ENCODE assay signal across 8 cellular contexts in the genomic region with DNA sequence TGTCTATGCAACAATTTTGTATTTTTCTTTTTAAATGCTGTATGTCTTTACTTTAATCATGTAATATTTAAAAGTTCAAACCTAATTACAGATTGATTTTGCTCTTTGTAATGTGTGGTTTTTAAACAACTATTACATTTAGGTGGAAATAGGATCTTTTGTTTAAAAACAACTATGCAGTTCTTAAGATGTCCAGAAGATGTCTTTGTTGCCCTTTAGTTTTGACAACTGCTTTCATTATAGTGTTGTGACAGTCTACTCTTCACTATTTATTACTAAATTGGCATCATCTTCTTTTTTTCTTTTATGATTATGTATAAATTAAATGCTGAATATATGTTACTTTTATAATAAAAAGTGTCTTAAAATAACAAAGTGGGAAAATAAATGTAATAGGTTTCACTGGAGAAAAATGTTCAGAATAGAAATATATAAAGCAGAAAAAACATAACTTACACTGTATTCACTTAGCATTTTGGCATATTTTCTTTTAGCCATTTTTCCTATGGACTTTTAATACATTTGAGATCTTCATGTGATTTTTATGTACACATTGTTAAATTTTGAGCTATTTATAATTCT. TPM values are rescaled to one million over a fixed set of nuclear protein-coding genes. Genes with fewer than 3 reads are reported as not detected.
A peak's percentile ranks its signal among the peaks of the same experiment; 100 is the strongest.
DNase-seq lines count a peak whose midpoint lies in the region; FAIRE-seq and TF ChIP-seq lines count a peak whose summit lies in the region.

No MANE protein-coding gene starts in this region.

- POLR2A ChIA-PET in HEK293 (lab: Yijun Ruan, JAX), result no interaction called here

- H3K4me1 ChIP-seq in HEK293 (ENCODE audit: control insufficient read depth, insufficient read depth, low read length) (no peaks in the 10 kb centered on the region), fibroblast of lung (ENCODE audit: control insufficient read depth, extremely low read depth, insufficient read depth, low read length) (no peaks in the 10 kb centered on the region)

- CTCF ChIA-PET in HEK293 (lab: Yijun Ruan, JAX), result interaction anchor here (0.5 to 4.9 kb wide), 11 partner anchors 10 to 798 kb away, joined by 3 to 73 read pairs (median 4); no protein-coding TSS in a partner anchor

- H3K4me2 ChIP-seq in fibroblast of lung (ENCODE audit: extremely low read depth, insufficient read depth, low read length), result no peak overlapping the region

- FAIRE-seq in RCC 7860 (lab: Jason Lieb, UNC), result peak; percentile 74

- no peaks in the 10 kb centered on the region for H3K27me3 ChIP-seq in fibroblast of lung (ENCODE audit: control insufficient read depth, insufficient read depth, low read length)

- no peak overlapping the region for H2AFZ ChIP-seq in fibroblast of lung (ENCODE audit: low read length)

- H3K4me3 ChIP-seq in HEK293 (ENCODE audit: low read depth, low read length), result no peak overlapping the region
- no peak overlapping the region for H3K4me3 ChIP-seq in fibroblast of lung (replicated peaks in 1 of 4; ENCODE audit: control extremely low read depth in 1 of 4, insufficient read depth in 1 of 4, low read depth in 3 of 4, low read length in 4 of 4)
- H3K4me3 ChIP-seq in retinal pigment epithelial cell (ENCODE audit: low read length), result no peak overlapping the region

- H3K79me2 ChIP-seq in fibroblast of lung (ENCODE audit: control insufficient read depth, insufficient read depth, low read length), result no peaks in the 10 kb centered on the region

- TF ChIP-seq CTCF in HEK293 (tag by site-specific recombination; IDR thresholded peaks at IDR 0.05) (no peak), fibroblast of lung (conservative IDR thresholded peaks at IDR 0.05 in 1 of 2, IDR thresholded peaks at IDR 0.05 in 1 of 2; ENCODE audit: low read depth in 1 of 2, low read length in 2 of 2) (peak; percentile 13 to 57), retinal pigment epithelial cell (conservative IDR thresholded peaks at IDR 0.05; ENCODE audit: low read depth, low read length) (peak; percentile 57)

- no peaks in the 10 kb centered on the region for H4K20me1 ChIP-seq in fibroblast of lung (ENCODE audit: control insufficient read depth, extremely low read depth, insufficient read depth, low read length)

- H3K9ac ChIP-seq in fibroblast of lung (ENCODE audit: insufficient read depth, low read length), result no peak overlapping the region

- H3K27ac ChIP-seq in HEK293 (ENCODE audit: extremely low read depth, low read depth, low read length), result no peak overlapping the region
- no peak overlapping the region for H3K27ac ChIP-seq in fibroblast of lung (ENCODE audit: insufficient read depth, low read length)

- H3K36me3 ChIP-seq in HEK293 (ENCODE audit: control insufficient read depth in 2 of 2, insufficient read depth in 1 of 2, low read length in 2 of 2) (no peaks in the 10 kb centered on the region), fibroblast of lung (ENCODE audit: control insufficient read depth, insufficient read depth, low read length) (no peaks in the 10 kb centered on the region)

- peak; percentile 7 for DNase-seq in DMS79 (lab: John Stamatoyannopoulos, UW)
- peak; percentile 3 for DNase-seq in RCC 7860 (ENCODE audit: low spot score)
- DNase-seq in fibroblast of lung (ENCODE audit: low read depth in 2 of 2), result peak; percentile 27 to 70
- DNase-seq in retinal pigment epithelial cell (ENCODE audit: low read depth), result no peak
- DNase-seq in GF-D8 (lab: John Stamatoyannopoulos, UW), result no peak
- DNase-seq in stimulated activated CD8-positive, alpha-beta memory T cell treated with anti-CD3 and anti-CD28 coated beads, Interleukin-4, amount 100 ng/mL, for 48 hours, result no peak
- DNase-seq in NCI-H1048 (lab: John Stamatoyannopoulos, UW), result no peak

- H3K9me3 ChIP-seq in HEK293 (ENCODE audit: control insufficient read depth, insufficient read depth, low read depth, low read length), result no peaks in the 10 kb centered on the region
- H3K9me3 ChIP-seq in fibroblast of lung (ENCODE audit: control insufficient read depth, insufficient read depth, low read depth, low read length), result no peaks in the 10 kb centered on the region

TF ChIP-seq in HEK293, 187 proteins besides CTCF, POLR2A, EP300 and RAD21:
- TF ChIP-seq ZNF585B (tag by site-specific recombination; IDR thresholded peaks at IDR 0.05), result no peak
- 0 out of 2 replicates have a peak, but pooled peaks have one; percentile 21 for TF ChIP-seq PRDM1 (tag by site-specific recombination; IDR thresholded peaks at IDR 0.05)
- no peak for TF ChIP-seq ZNF174 (tag by site-specific recombination; IDR thresholded peaks at IDR 0.05)
- no peak for TF ChIP-seq ZEB2 (tag by site-specific recombination; IDR thresholded peaks at IDR 0.05)
- no peak for TF ChIP-seq GLI4 (tag by site-specific recombination; IDR thresholded peaks at IDR 0.05)
- no peak for TF ChIP-seq ZNF621 (tag by site-specific recombination; IDR thresholded peaks at IDR 0.05)
- no peak for TF ChIP-seq ZNF791 (tag by site-specific recombination; IDR thresholded peaks at IDR 0.05)
- peak; percentile 58 for TF ChIP-seq ZNF654 (tag by site-specific recombination; IDR thresholded peaks at IDR 0.05; ENCODE audit: low read depth)
- TF ChIP-seq ZNF561 (tag by site-specific recombination; IDR thresholded peaks at IDR 0.05; ENCODE audit: borderline replicate concordance), result no peak
- TF ChIP-seq, protein P1, sequence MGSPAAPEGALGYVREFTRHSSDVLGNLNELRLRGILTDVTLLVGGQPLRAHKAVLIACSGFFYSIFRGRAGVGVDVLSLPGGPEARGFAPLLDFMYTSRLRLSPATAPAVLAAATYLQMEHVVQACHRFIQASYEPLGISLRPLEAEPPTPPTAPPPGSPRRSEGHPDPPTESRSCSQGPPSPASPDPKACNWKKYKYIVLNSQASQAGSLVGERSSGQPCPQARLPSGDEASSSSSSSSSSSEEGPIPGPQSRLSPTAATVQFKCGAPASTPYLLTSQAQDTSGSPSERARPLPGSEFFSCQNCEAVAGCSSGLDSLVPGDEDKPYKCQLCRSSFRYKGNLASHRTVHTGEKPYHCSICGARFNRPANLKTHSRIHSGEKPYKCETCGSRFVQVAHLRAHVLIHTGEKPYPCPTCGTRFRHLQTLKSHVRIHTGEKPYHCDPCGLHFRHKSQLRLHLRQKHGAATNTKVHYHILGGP (tag by site-specific recombination; IDR thresholded peaks at IDR 0.05), result no peak

RNA-seq across cellular contexts. Expression of gene PCNX4, which starts 27.1 kb away (rescaled TPM):
- total RNA-seq in fibroblast of lung, result 69.9 and 95.0 TPM in 2 replicates
- 52.1 and 57.8 TPM in 2 replicates for polyA plus RNA-seq in fibroblast of lung
- 37.1 and 41.3 TPM in 2 replicates for polyA plus RNA-seq in fibroblast of lung (2012)
- 143 and 180 TPM in 2 replicates for polyA minus RNA-seq in fibroblast of lung (ENCODE audit: low replicate concordance)

Comparison
In these comparisons a context has a peak if more than half of its experiments do, and no peak if none do; other contexts are left out.
1. DNase-seq: peak in DMS79 (single experiment), RCC 7860 (single experiment) and fibroblast of lung (2 of 2); none in retinal pigment epithelial cell (single experiment), GF-D8 (single experiment), stimulated activated CD8-positive, alpha-beta memory T cell treated with anti-CD3 and anti-CD28 coated beads, Interleukin-4, amount 100 ng/mL, for 48 hours (single experiment) and NCI-H1048 (single experiment).